21 cellular contexts compared by ENCODE assay signal in the genomic region with DNA sequence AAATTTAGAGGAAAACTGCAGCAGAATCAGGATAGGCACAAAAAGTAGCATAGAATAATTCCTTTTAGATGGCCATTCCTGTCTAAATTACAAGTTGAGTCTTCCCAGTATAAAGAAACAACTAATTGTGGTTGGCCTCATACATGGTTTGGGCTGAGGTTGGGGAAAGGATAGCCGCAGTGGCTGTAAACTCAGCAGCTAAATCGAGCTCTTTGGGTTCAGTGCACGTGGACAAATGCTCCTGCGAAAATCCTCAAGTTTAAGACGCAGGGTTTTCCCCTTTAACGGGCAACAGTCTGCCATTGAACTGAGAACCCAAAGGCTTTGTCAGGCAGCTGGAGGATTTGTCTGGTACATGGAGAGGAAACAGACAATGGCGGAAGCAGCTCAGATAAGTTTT.
DNase-seq lines count a peak whose midpoint lies in the region; TF ChIP-seq lines count a peak whose summit lies in the region.
"Had no signal": no experiment of that assay in that cellular context is flagged by ENCODE, and none has a peak within 500 bp of the region (broad histone marks: within the 10 kb centered on the region; RNA-seq: fewer than 3 reads in every experiment).

No MANE protein-coding gene starts in this region.

- H3K9ac ChIP-seq in H9 (ENCODE audit: extremely low read depth, insufficient read length, low read length) (no peak overlapping the region), neural progenitor cell (no peak overlapping the region)
- H3K9ac ChIP-seq: GM23248 had no signal

- no peak overlapping the region for H3K27ac ChIP-seq in H9 (ENCODE audit: insufficient read length, low read depth, low read length)
- no peak overlapping the region for H3K27ac ChIP-seq in neural progenitor cell
- H3K27ac ChIP-seq in transverse colon: no peak overlapping the region
- H3K27ac ChIP-seq in spleen: no peak overlapping the region
- H3K27ac ChIP-seq: GM23248, HL-60 had no signal

- H3K18ac ChIP-seq in H9 (ENCODE audit: insufficient read length, low read depth, low read length): no peak overlapping the region

- H3K27ac Mint-ChIP-seq in H9: no peak overlapping the region
- no peak overlapping the region for H3K27ac Mint-ChIP-seq in neural progenitor cell
- H3K27ac Mint-ChIP-seq: B cell, HFFc6, IgD-negative memory B cell had no signal

- no peak overlapping the region for H4K5ac ChIP-seq in H9 (ENCODE audit: insufficient read length, low read depth, low read length)

- H3K9me3 Mint-ChIP-seq in H9 (no peaks in the 10 kb centered on the region), neural progenitor cell (no peaks in the 10 kb centered on the region)
- H3K9me3 Mint-ChIP-seq: HFFc6, IgD-negative memory B cell had no signal

- peak overlapping the region; percentile 78 for H2AFZ ChIP-seq in H9 (ENCODE audit: low read length)
- no peak overlapping the region for H2AFZ ChIP-seq in neural progenitor cell (replicated peaks)
- H2AFZ ChIP-seq: GM23248 had no signal

- H3K4me1 Mint-ChIP-seq in H9: peaks cover 10 to 12% of the 10 kb centered on the region in 2 experiments
- H3K4me1 Mint-ChIP-seq in neural progenitor cell: peaks cover 10% of the 10 kb centered on the region
- H3K4me1 Mint-ChIP-seq: B cell had no signal

- no peak overlapping the region for H4K8ac ChIP-seq in H9 (replicated peaks; ENCODE audit: insufficient read length, low read depth, low read length)

- H3K4me1 ChIP-seq in H9 (ENCODE audit: insufficient read depth, low read length): peaks cover 3% of the 10 kb centered on the region; the same call in 1 of the 2 replicates
- H3K4me1 ChIP-seq in neural progenitor cell: peaks cover 15% of the 10 kb centered on the region
- H3K4me1 ChIP-seq in transverse colon: no peaks in the 10 kb centered on the region
- H3K4me1 ChIP-seq in spleen: no peaks in the 10 kb centered on the region

- H3F3A ChIP-seq in neural progenitor cell (ENCODE audit: low read depth): no peaks in the 10 kb centered on the region

- in situ Hi-C loops in transverse colon (cut with MboI; ENCODE audit: low pct_ligation_motif_present in 1 of 4, low pct_unique_long_range_greater_than_20kb in 1 of 4, low sequenced_read_pairs in 3 of 4): no loop called here

- H3K79me1 ChIP-seq in H9 (ENCODE audit: insufficient read depth, low read depth, low read length, poor library complexity, severe bottlenecking): no peaks in the 10 kb centered on the region

- no peaks in the 10 kb centered on the region for H3K79me2 ChIP-seq in H9 (ENCODE audit: insufficient read depth, low read length)
- H3K79me2 ChIP-seq in neural progenitor cell (ENCODE audit: low read depth): no peaks in the 10 kb centered on the region

- no peak overlapping the region for H2BK15ac ChIP-seq in H9 (ENCODE audit: low read depth, low read length)

- no peak overlapping the region for H3K23ac ChIP-seq in H9 (ENCODE audit: insufficient read length, low read depth, low read length)

- no peak overlapping the region for H3K14ac ChIP-seq in H9 (ENCODE audit: insufficient read depth, low read length)

- no peak overlapping the region for H3T11ph ChIP-seq in H9 (ENCODE audit: low read length)

- H3K4me3 Mint-ChIP-seq in H9 (no peak overlapping the region), neural progenitor cell (no peak overlapping the region)
- H3K4me3 Mint-ChIP-seq: B cell, HFFc6, IgD-negative memory B cell had no signal

- no peak overlapping the region for H3K56ac ChIP-seq in H9 (ENCODE audit: insufficient read length, low read depth, low read length)

- H3K4me2 ChIP-seq in H9 (ENCODE audit: insufficient read depth, insufficient read length, low read length) (no peak overlapping the region), neural progenitor cell (no peak overlapping the region)

- no peak overlapping the region for H4K91ac ChIP-seq in H9 (ENCODE audit: insufficient read length, low read depth, low read length)

- H3K36me3 Mint-ChIP-seq in H9 (ENCODE audit: insufficient read depth in 1 of 3, low read depth in 3 of 3) (no peaks in the 10 kb centered on the region), neural progenitor cell (no peaks in the 10 kb centered on the region)
- H3K36me3 Mint-ChIP-seq: IgD-negative memory B cell had no signal

- intact Hi-C loops in transverse colon (cut with DNase I; ENCODE audit: low total_unique reads) (no loop called here), spleen (cut with DNase I; ENCODE audit: low total_unique reads) (no loop called here)

- no peak overlapping the region for H2AK5ac ChIP-seq in H9 (ENCODE audit: insufficient read length, low read length)

- H2BK120ac ChIP-seq in H9 (ENCODE audit: low read depth, low read length, poor library complexity, severe bottlenecking): no peak overlapping the region

- H2BK20ac ChIP-seq in H9 (ENCODE audit: low read depth, low read length, poor library complexity, severe bottlenecking): no peak overlapping the region

- DNase-seq in H9 (no peak), RPMI7951 (ENCODE audit: low read depth) (peak; percentile 41), fibroblast of peridontal ligament (ENCODE audit: extremely low read depth) (peak; percentile 70), neural progenitor cell (ENCODE audit: low spot score) (peak; percentile 7), foreskin fibroblast (no peak), transverse colon (no peak), NCI-H128 (lab: John Stamatoyannopoulos, UW; ENCODE audit: unreplicated experiment) (no peak), spleen (no peak)
- DNase-seq: COR-L47, DMS 273 treated with DMSO at 0.1 percent for 48 hours, DND-41, GM23248, HFFc6, Kasumi-1, NCI-H1105, NCI-H1694, NCI-H510A, NCI-H82 had no signal

- H3K27me3 ChIP-seq in H9 (ENCODE audit: insufficient read depth, low read length): no peaks in the 10 kb centered on the region
- no peaks in the 10 kb centered on the region for H3K27me3 ChIP-seq in neural progenitor cell
- H3K27me3 ChIP-seq in transverse colon: no peaks in the 10 kb centered on the region
- H3K27me3 ChIP-seq in spleen (replicated peaks in 1 of 7): no peaks in the 10 kb centered on the region

- no peak overlapping the region for H3K4me3 ChIP-seq in neural progenitor cell
- no peak overlapping the region for H3K4me3 ChIP-seq in foreskin fibroblast (ENCODE audit: low read depth in 1 of 2, low read length in 2 of 2)
- no peak overlapping the region for H3K4me3 ChIP-seq in transverse colon
- no peak overlapping the region for H3K4me3 ChIP-seq in spleen
- H3K4me3 ChIP-seq: GM23248 had no signal

- H3K9me3 ChIP-seq in H9 (ENCODE audit: control insufficient read depth, low read depth, low read length): no peaks in the 10 kb centered on the region
- no peaks in the 10 kb centered on the region for H3K9me3 ChIP-seq in neural progenitor cell (ENCODE audit: low read depth)
- no peaks in the 10 kb centered on the region for H3K9me3 ChIP-seq in transverse colon
- no peaks in the 10 kb centered on the region for H3K9me3 ChIP-seq in spleen

- H3K23me2 ChIP-seq in H9 (ENCODE audit: insufficient read length, low read depth, low read length, poor library complexity, severe bottlenecking): no peaks in the 10 kb centered on the region

- no peak for TF ChIP-seq EP300 in transverse colon (IDR thresholded peaks at IDR 0.05; ENCODE audit: low read depth)

- no peak overlapping the region for H3K4ac ChIP-seq in H9 (ENCODE audit: low read depth, low read length)

- WGBS in H9 (ENCODE audit: extremely low coverage, insufficient read length, low lambda C conversion rate): no CpG with 5 or more reads among the region's 7 CpGs
- WGBS in transverse colon (ENCODE audit: low coverage in 1 of 2), 2 donors: 67 to 68% methylated on average over 6 to 7 of the region's 7 CpGs
- WGBS in spleen, 5 donors: 64 to 77% (median 71%) methylated on average over 7 of the region's 7 CpGs

- TF ChIP-seq CTCF in H9 (conservative IDR thresholded peaks at IDR 0.05) (no peak), neural progenitor cell (IDR thresholded peaks at IDR 0.05) (no peak), foreskin fibroblast (IDR thresholded peaks at IDR 0.05; ENCODE audit: low read depth, low read length) (no peak), transverse colon (IDR thresholded peaks at IDR 0.05) (no peak), spleen (IDR thresholded peaks at IDR 0.05 in 8 of 11, conservative IDR thresholded peaks at IDR 0.05 in 3 of 11) (no peak)

- no peaks in the 10 kb centered on the region for H3K36me3 ChIP-seq in neural progenitor cell
- H3K36me3 ChIP-seq in transverse colon: no peaks in the 10 kb centered on the region
- H3K36me3 ChIP-seq in spleen: no peaks in the 10 kb centered on the region

- H4K20me1 ChIP-seq in H9 (ENCODE audit: control insufficient read depth, insufficient read depth, insufficient read length) (no peaks in the 10 kb centered on the region), neural progenitor cell (ENCODE audit: low read depth) (no peaks in the 10 kb centered on the region)

- no peak for TF ChIP-seq POLR2A in transverse colon (IDR thresholded peaks at IDR 0.05)
- TF ChIP-seq POLR2A in spleen (IDR thresholded peaks at IDR 0.05): no peak

- H3K27me3 Mint-ChIP-seq in H9 (ENCODE audit: low read depth): no peaks in the 10 kb centered on the region
- H3K27me3 Mint-ChIP-seq in neural progenitor cell (ENCODE audit: insufficient read depth, low read depth): peaks cover 2% of the 10 kb centered on the region
- H3K27me3 Mint-ChIP-seq: B cell had no signal

- no peak overlapping the region for H2BK5ac ChIP-seq in H9 (ENCODE audit: insufficient read length, low read length)

- no peak overlapping the region for H2BK12ac ChIP-seq in H9 (ENCODE audit: insufficient read length, low read depth, low read length)

Comparison
In these comparisons a context has a peak if more than half of its experiments do, and no peak if none do; other contexts are left out.
1. DNase-seq: peak in RPMI7951 (single experiment), fibroblast of peridontal ligament (single experiment) and neural progenitor cell (single experiment); none in H9 (single experiment), foreskin fibroblast (0 of 2), transverse colon (single experiment), NCI-H128 (single experiment) and spleen (single experiment).